In the genomic region with DNA sequence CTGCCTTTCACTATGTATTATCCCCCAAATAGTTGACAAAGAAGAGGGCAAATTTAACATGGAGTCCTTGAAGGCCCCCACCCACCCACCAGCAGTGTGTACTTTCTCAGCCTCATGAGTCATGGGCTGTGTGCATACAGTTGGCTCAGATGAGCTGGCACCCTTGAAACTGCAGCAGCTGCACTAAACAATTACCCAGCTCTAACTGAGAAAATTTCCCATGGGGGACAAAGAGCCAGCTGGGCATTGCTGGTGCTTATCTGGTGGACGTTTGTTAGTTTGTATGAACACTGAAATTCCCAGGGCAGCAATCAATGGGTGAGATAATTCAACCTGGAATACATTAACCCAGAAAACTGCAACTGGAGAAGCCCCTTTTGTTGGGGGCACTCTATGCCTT, we compare ENCODE assay signal across 12 cellular contexts.
DNase-seq lines count a peak whose midpoint lies in the region; ATAC-seq and TF ChIP-seq lines count a peak whose summit lies in the region.
"Had no signal": no experiment of that assay in that cellular context is flagged by ENCODE, and none has a peak within 500 bp of the region (broad histone marks: within the 10 kb centered on the region; RNA-seq: fewer than 3 reads in every experiment).

No MANE protein-coding gene starts in this region.

- no peaks in the 10 kb centered on the region for H3K27me3 ChIP-seq in stomach

- 0 to 18% (median 13%) methylated on average over 1 of the region's 1 CpG for WGBS in stomach, 5 donors

- H3K4me1 ChIP-seq in stomach = peaks cover 0 to 5% (median 0%) of the 10 kb centered on the region in 4 donors

- no peak overlapping the region for H3K27ac ChIP-seq in stomach
- H3K27ac ChIP-seq: thoracic aorta had no signal

- DNase-seq in A172 (ENCODE audit: low spot score) (peak; percentile 71), NCI-H446 treated with DMSO at 0.1 percent for 48 hours (lab: John Stamatoyannopoulos, UW) (peak; percentile 95), globus pallidus (ENCODE audit: low spot score) (peak; percentile 58), DMS114 treated with DMSO at 0.1 percent for 48 hours (lab: John Stamatoyannopoulos, UW; ENCODE audit: unreplicated experiment) (no peak), stomach (no peak)
- DNase-seq: activated T-cell treated with anti-CD3 and anti-CD28 coated beads, Interleukin-2, amount 50 U/mL, for 72 hours; KG1; left ventricle myocardium superior had no signal

- no peak for TF ChIP-seq CTCF in stomach (IDR thresholded peaks at IDR 0.05)

- intact Hi-C loops in stomach (cut with DNase I; ENCODE audit: low total_unique reads) = no loop called here

- H3K4me3 ChIP-seq in stomach = no peak overlapping the region
- H3K4me3 ChIP-seq: thoracic aorta had no signal

- ATAC-seq in HG03060 (IDR thresholded peaks at IDR 0.05; ENCODE audit: low read depth, unreplicated experiment) (peak; percentile 41), HG03108 (IDR thresholded peaks at IDR 0.05; ENCODE audit: unreplicated experiment) (no peak), HG03135 (IDR thresholded peaks at IDR 0.05; ENCODE audit: unreplicated experiment) (no peak)
- ATAC-seq: left ventricle myocardium superior had no signal

- H3K9me3 ChIP-seq in stomach = peaks cover 0 to under 1% (median 0%) of the 10 kb centered on the region in 4 donors
- H3K9me3 ChIP-seq: thoracic aorta had no signal

- no peaks in the 10 kb centered on the region for H3K36me3 ChIP-seq in stomach
- H3K36me3 ChIP-seq: thoracic aorta had no signal

- no peak for TF ChIP-seq EP300 in stomach (IDR thresholded peaks at IDR 0.05)

- no peak for TF ChIP-seq POLR2A in stomach (IDR thresholded peaks at IDR 0.05)

Comparison
In these comparisons a context has a peak if more than half of its experiments do, and no peak if none do; other contexts are left out.
1. DNase-seq: peak in A172 (single experiment), NCI-H446 treated with DMSO at 0.1 percent for 48 hours (single experiment) and globus pallidus (single experiment); none in DMS114 treated with DMSO at 0.1 percent for 48 hours (single experiment) and stomach (single experiment).